In genomic region chr18:33576999-33577687, GRCh38 we compare ENCODE assay signal across 9 cellular contexts. TPM values are rescaled to one million over a fixed set of nuclear protein-coding genes. Genes with fewer than 3 reads are reported as not detected.
DNase-seq lines count a peak whose midpoint lies in the region; ATAC-seq, FAIRE-seq and TF ChIP-seq lines count a peak whose summit lies in the region.
"Had no signal": no experiment of that assay in that cellular context is flagged by ENCODE, and none has a peak within 500 bp of the region (broad histone marks: within the 10 kb centered on the region; RNA-seq: fewer than 3 reads in every experiment).

No MANE protein-coding gene starts in this region.

- H3K9ac ChIP-seq in mucosa of stomach (ENCODE audit: low read length), result peak overlapping the region; percentile 69

- H3K4me1 ChIP-seq in mucosa of stomach (ENCODE audit: control insufficient read depth, insufficient read depth, low read length) (no peaks in the 10 kb centered on the region), aorta (ENCODE audit: control insufficient read depth in 1 of 2, insufficient read depth in 2 of 2, low read length in 2 of 2) (peaks cover 2% of the 10 kb centered on the region in 2 donors)

- no peak for FAIRE-seq in H54 (lab: Jason Lieb, UNC)

- peak overlapping the region; percentile 66 for H3K4me3 ChIP-seq in choroid plexus epithelial cell (ENCODE audit: low read depth, low read length)
- H3K4me3 ChIP-seq in mucosa of stomach (ENCODE audit: low read length), result no peak overlapping the region
- H3K4me3 ChIP-seq in aorta (ENCODE audit: low read length in 2 of 2), result peak overlapping the region; percentile 68 to 98

- TF ChIP-seq CTCF in natural killer cell (IDR thresholded peaks at IDR 0.05) (no peak), choroid plexus epithelial cell (conservative IDR thresholded peaks at IDR 0.05; ENCODE audit: low read depth, low read length) (no peak)

- H3K36me3 Mint-ChIP-seq in natural killer cell treated with Interleukin-12 subunit alpha and Interleukin-12 subunit beta and Interleukin-15 and Interleukin-18, amount 100 ng/mL, for 72 hours, result peaks cover 5% of the 10 kb centered on the region
- H3K36me3 Mint-ChIP-seq in natural killer cell, result no peaks in the 10 kb centered on the region

- H3K4me1 Mint-ChIP-seq in natural killer cell treated with Interleukin-12 subunit alpha and Interleukin-12 subunit beta and Interleukin-15 and Interleukin-18, amount 100 ng/mL, for 72 hours (ENCODE audit: low read depth in 2 of 2), result peaks cover 0 to 3% of the 10 kb centered on the region in 2 donors
- no peaks in the 10 kb centered on the region for H3K4me1 Mint-ChIP-seq in natural killer cell

- peak overlapping the region; percentile 32 for H3K4me3 Mint-ChIP-seq in natural killer cell treated with Interleukin-12 subunit alpha and Interleukin-12 subunit beta and Interleukin-15 and Interleukin-18, amount 100 ng/mL, for 72 hours
- no peak overlapping the region for H3K4me3 Mint-ChIP-seq in natural killer cell

- ATAC-seq in natural killer cell treated with Interleukin-12 subunit alpha and Interleukin-12 subunit beta and Interleukin-15 and Interleukin-18, amount 100 ng/mL, for 72 hours, result no peak
- no peak for ATAC-seq in natural killer cell
- ATAC-seq in aorta (ENCODE audit: low FRiP score), result no peak

- no peak overlapping the region for H3K27ac Mint-ChIP-seq in natural killer cell treated with Interleukin-12 subunit alpha and Interleukin-12 subunit beta and Interleukin-15 and Interleukin-18, amount 100 ng/mL, for 72 hours
- no peak overlapping the region for H3K27ac Mint-ChIP-seq in natural killer cell

- DNase-seq in natural killer cell treated with Interleukin-12 subunit alpha and Interleukin-12 subunit beta and Interleukin-15 and Interleukin-18, amount 100 ng/mL, for 72 hours (ENCODE audit: low spot score), result no peak
- DNase-seq in natural killer cell, result no peak
- no peak for DNase-seq in choroid plexus epithelial cell (ENCODE audit: low read depth)
- DNase-seq in aorta, result no peak
- no peak for DNase-seq in NCI-H774 (lab: John Stamatoyannopoulos, UW)
- DNase-seq in H54 (ENCODE audit: insufficient read length, low spot score), result no peak
- DNase-seq in hippocampal formation (lab: John Stamatoyannopoulos, UW), result no peak
- DNase-seq: T-helper 9 cell had no signal

- TF ChIP-seq POLR2A in H54 (IDR thresholded peaks at IDR 0.05; ENCODE audit: low read depth, low read length), result no peak

- no peaks in the 10 kb centered on the region for H3K36me3 ChIP-seq in mucosa of stomach (ENCODE audit: control insufficient read depth, insufficient read depth, low read length)
- no peaks in the 10 kb centered on the region for H3K36me3 ChIP-seq in aorta (ENCODE audit: control insufficient read depth in 1 of 2, insufficient read depth in 2 of 2, low read length in 1 of 2)

- peaks cover 4% of the 10 kb centered on the region for H3K9me3 Mint-ChIP-seq in natural killer cell treated with Interleukin-12 subunit alpha and Interleukin-12 subunit beta and Interleukin-15 and Interleukin-18, amount 100 ng/mL, for 72 hours
- H3K9me3 Mint-ChIP-seq in natural killer cell, result peaks cover 5 to 10% of the 10 kb centered on the region in 2 donors

- no peaks in the 10 kb centered on the region for H3K27me3 ChIP-seq in mucosa of stomach (ENCODE audit: control insufficient read depth, insufficient read depth, low read length)
- no peaks in the 10 kb centered on the region for H3K27me3 ChIP-seq in aorta (ENCODE audit: control insufficient read depth in 1 of 2, insufficient read depth in 2 of 2, low read length in 1 of 2)

- intact Hi-C loops in natural killer cell (cut with micrococcal nuclease) (no loop called here), aorta (cut with DNase I) (no loop called here)

- 2 to 3% methylated on average over 8 of the region's 8 CpGs for WGBS in aorta, 2 donors

- peak overlapping the region; percentile 95 for H3K27ac ChIP-seq in aorta (ENCODE audit: low read depth in 1 of 2, low read length in 2 of 2)

- H3K27me3 Mint-ChIP-seq in natural killer cell treated with Interleukin-12 subunit alpha and Interleukin-12 subunit beta and Interleukin-15 and Interleukin-18, amount 100 ng/mL, for 72 hours, result peaks cover 7 to 15% of the 10 kb centered on the region in 2 donors
- peaks cover 10 to 11% of the 10 kb centered on the region in 2 donors for H3K27me3 Mint-ChIP-seq in natural killer cell (ENCODE audit: low read depth in 2 of 2)

- no peaks in the 10 kb centered on the region for H3K9me3 ChIP-seq in mucosa of stomach (ENCODE audit: control insufficient read depth, low read length)
- H3K9me3 ChIP-seq in aorta (ENCODE audit: control insufficient read depth, low read length), result no peaks in the 10 kb centered on the region

RNA-seq across cellular contexts. Expression of gene ASXL3, which starts 0.9 kb away (rescaled TPM):
- not detected for total RNA-seq in natural killer cell treated with Interleukin-12 subunit alpha and Interleukin-12 subunit beta and Interleukin-15 and Interleukin-18, amount 100 ng/mL, for 72 hours
- total RNA-seq in natural killer cell, result not detected
- total RNA-seq in aorta, result 1 to 10 TPM; 4.3 to 5.1 TPM
- under 1 TPM; 0.38 to 0.84 TPM for polyA plus RNA-seq in aorta

Comparison
In these comparisons a context has a peak if more than half of its experiments do, and no peak if none do; other contexts are left out.
1. RNA of gene ASXL3, which starts 0.9 kb away (total RNA-seq): 4.3 to 5.1 TPM in aorta; not detected in natural killer cell treated with Interleukin-12 subunit alpha and Interleukin-12 subunit beta and Interleukin-15 and Interleukin-18, amount 100 ng/mL, for 72 hours and not detected in natural killer cell; every median in the first group is over 4 times any median in the second.